Comparison of ENCODE assay signal across 14 cellular contexts in the genomic region with DNA sequence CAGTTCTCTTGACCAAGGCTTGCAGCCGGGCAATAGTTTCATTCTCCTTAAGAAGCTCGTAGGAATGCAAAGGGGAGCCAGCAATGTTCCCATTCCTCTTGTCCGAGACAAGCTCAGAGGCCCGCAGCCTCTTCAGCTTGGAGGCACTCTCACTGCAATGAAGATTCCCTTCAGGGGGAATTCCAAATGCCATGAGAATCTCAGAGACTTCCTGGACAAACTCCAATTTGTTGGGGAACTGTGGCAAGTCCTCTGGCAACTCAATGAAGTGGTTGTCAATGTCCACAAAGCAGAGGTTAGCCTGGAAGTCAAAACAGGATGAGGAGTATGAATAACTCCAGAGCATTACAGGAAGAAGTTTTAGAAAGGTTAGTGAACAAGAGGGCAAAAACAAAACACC.
DNase-seq lines count a peak whose midpoint lies in the region; ATAC-seq and TF ChIP-seq lines count a peak whose summit lies in the region.
"Had no signal": no experiment of that assay in that cellular context is flagged by ENCODE, and none has a peak within 500 bp of the region (broad histone marks: within the 10 kb centered on the region; RNA-seq: fewer than 3 reads in every experiment).

No MANE protein-coding gene starts in this region.

- H3K27me3 Mint-ChIP-seq in T-helper 17 cell = no peaks in the 10 kb centered on the region
- H3K27me3 Mint-ChIP-seq in progenitor cell of endocrine pancreas = no peaks in the 10 kb centered on the region
- no peaks in the 10 kb centered on the region for H3K27me3 Mint-ChIP-seq in H9 (ENCODE audit: low read depth)

- peak; percentile 82 for DNase-seq in EL
- DNase-seq in T-helper 17 cell = no peak
- DNase-seq in fibroblast of peridontal ligament (ENCODE audit: extremely low read depth) = peak; percentile 25
- no peak for DNase-seq in progenitor cell of endocrine pancreas (ENCODE audit: low spot score, unreplicated experiment)
- no peak for DNase-seq in H9
- no peak for DNase-seq in mesenteric fat pad (ENCODE audit: low spot score)
- DNase-seq in NCI-H2029 (lab: John Stamatoyannopoulos, UW) = no peak
- DNase-seq: activated T-cell treated with anti-CD3 and anti-CD28 coated beads, Interleukin-2, amount 50 U/mL, for 4 hours; amygdala; foreskin fibroblast; GOT3; NCI-H1105 treated with DMSO at 0.1 percent for 48 hours; SJCRH30 had no signal

- no peaks in the 10 kb centered on the region for H3K23me2 ChIP-seq in H9 (ENCODE audit: insufficient read length, low read depth, low read length, poor library complexity, severe bottlenecking)

- H3K4me3 Mint-ChIP-seq in T-helper 17 cell (no peak overlapping the region), progenitor cell of endocrine pancreas (ENCODE audit: low read depth) (no peak overlapping the region), H9 (no peak overlapping the region)
- H3K4me3 Mint-ChIP-seq: activated T-cell treated with anti-CD3 and anti-CD28 coated beads, Interleukin-2, amount 50 U/mL, for 4 hours had no signal

- ATAC-seq in T-helper 17 cell (no peak), HG03354 (IDR thresholded peaks at IDR 0.05; ENCODE audit: poor library complexity, severe bottlenecking, unreplicated experiment) (no peak)
- ATAC-seq: activated T-cell treated with anti-CD3 and anti-CD28 coated beads, Interleukin-2, amount 50 U/mL, for 4 hours had no signal

- H3K9me3 Mint-ChIP-seq in progenitor cell of endocrine pancreas (ENCODE audit: low read depth) = no peaks in the 10 kb centered on the region
- H3K9me3 Mint-ChIP-seq in H9 = no peaks in the 10 kb centered on the region
- H3K9me3 Mint-ChIP-seq: activated T-cell treated with anti-CD3 and anti-CD28 coated beads, Interleukin-2, amount 50 U/mL, for 4 hours had no signal

- H3K14ac ChIP-seq in H9 (ENCODE audit: insufficient read depth, low read length) = no peak overlapping the region

- peaks cover 2% of the 10 kb centered on the region for H3K79me1 ChIP-seq in H9 (ENCODE audit: insufficient read depth, low read depth, low read length, poor library complexity, severe bottlenecking)

- H3K4me1 ChIP-seq in H9 (ENCODE audit: insufficient read depth, low read length) = no peaks in the 10 kb centered on the region
- H3K4me1 ChIP-seq: SJCRH30 had no signal

- H3K9me3 ChIP-seq in T-helper 17 cell (ENCODE audit: control insufficient read depth, low read length, poor library complexity, severe bottlenecking) = no peaks in the 10 kb centered on the region
- no peaks in the 10 kb centered on the region for H3K9me3 ChIP-seq in H9 (ENCODE audit: control insufficient read depth, low read depth, low read length)
- H3K9me3 ChIP-seq: SJCRH30 had no signal

- no peak overlapping the region for H3K4ac ChIP-seq in H9 (ENCODE audit: low read depth, low read length)

- no peak overlapping the region for H2BK5ac ChIP-seq in H9 (ENCODE audit: insufficient read length, low read length)

- H4K5ac ChIP-seq in H9 (ENCODE audit: insufficient read length, low read depth, low read length) = no peak overlapping the region

- no peak overlapping the region for H3K56ac ChIP-seq in H9 (ENCODE audit: insufficient read length, low read depth, low read length)

- peaks cover 7% of the 10 kb centered on the region for H3K36me3 Mint-ChIP-seq in T-helper 17 cell (ENCODE audit: low read depth)
- H3K36me3 Mint-ChIP-seq in progenitor cell of endocrine pancreas (ENCODE audit: insufficient read depth) = peaks cover 36% of the 10 kb centered on the region
- H3K36me3 Mint-ChIP-seq in H9 (ENCODE audit: insufficient read depth in 1 of 3, low read depth in 3 of 3) = peaks cover 23 to 51% (median 50%) of the 10 kb centered on the region in 3 experiments; a peak in 6 of 7 replicates

- H2AFZ ChIP-seq in H9 (ENCODE audit: low read length) = no peak overlapping the region

- no peaks in the 10 kb centered on the region for H3K79me2 ChIP-seq in H9 (ENCODE audit: insufficient read depth, low read length)

- TF ChIP-seq CTCF in progenitor cell of endocrine pancreas (IDR thresholded peaks at IDR 0.05; ENCODE audit: unreplicated experiment) (no peak), H9 (conservative IDR thresholded peaks at IDR 0.05) (no peak)

- H2BK20ac ChIP-seq in H9 (ENCODE audit: low read depth, low read length, poor library complexity, severe bottlenecking) = no peak overlapping the region

- H3K4me1 Mint-ChIP-seq in T-helper 17 cell (peaks cover 4% of the 10 kb centered on the region), progenitor cell of endocrine pancreas (ENCODE audit: low read depth) (peaks cover 15% of the 10 kb centered on the region), H9 (no peaks in the 10 kb centered on the region)

- H3K4me2 ChIP-seq in H9 (ENCODE audit: insufficient read depth, insufficient read length, low read length) = no peak overlapping the region

- no peak overlapping the region for H3K18ac ChIP-seq in H9 (ENCODE audit: insufficient read length, low read depth, low read length)

- H2BK15ac ChIP-seq in H9 (ENCODE audit: low read depth, low read length) = no peak overlapping the region

- no peak overlapping the region for H4K91ac ChIP-seq in H9 (ENCODE audit: insufficient read length, low read depth, low read length)

- H3K27ac ChIP-seq in H9 (ENCODE audit: insufficient read length, low read depth, low read length) = no peak overlapping the region
- H3K27ac ChIP-seq: SJCRH30 had no signal

- H3K23ac ChIP-seq in H9 (ENCODE audit: insufficient read length, low read depth, low read length) = no peak overlapping the region

- H2AK5ac ChIP-seq in H9 (ENCODE audit: insufficient read length, low read length) = no peak overlapping the region

- H3K27ac Mint-ChIP-seq in T-helper 17 cell (peak overlapping the region; percentile 16), progenitor cell of endocrine pancreas (peak overlapping the region; percentile 15), H9 (0 out of 7 replicates have a peak overlapping the region, but pooled peaks of 1 of the 3 experiments have one; percentile 3)

- H4K8ac ChIP-seq in H9 (replicated peaks; ENCODE audit: insufficient read length, low read depth, low read length) = no peak overlapping the region

- H3K27me3 ChIP-seq in H9 (ENCODE audit: insufficient read depth, low read length) = no peaks in the 10 kb centered on the region
- H3K27me3 ChIP-seq: SJCRH30 had no signal

- H2BK120ac ChIP-seq in H9 (ENCODE audit: low read depth, low read length, poor library complexity, severe bottlenecking) = no peak overlapping the region

- WGBS in H9 (ENCODE audit: extremely low coverage, insufficient read length, low lambda C conversion rate) = no CpG with 5 or more reads among the region's 4 CpGs

- H3T11ph ChIP-seq in H9 (ENCODE audit: low read length) = no peak overlapping the region

- peaks cover 2% of the 10 kb centered on the region for H4K20me1 ChIP-seq in H9 (ENCODE audit: control insufficient read depth, insufficient read depth, insufficient read length)

- no peak overlapping the region for H2BK12ac ChIP-seq in H9 (ENCODE audit: insufficient read length, low read depth, low read length)

- no peak overlapping the region for H3K9ac ChIP-seq in H9 (ENCODE audit: extremely low read depth, insufficient read length, low read length)

Comparison
In these comparisons a context has a peak if more than half of its experiments do, and no peak if none do; other contexts are left out.
1. DNase-seq: peak in EL (single experiment) and fibroblast of peridontal ligament (single experiment); none in T-helper 17 cell (0 of 3), progenitor cell of endocrine pancreas (single experiment), H9 (single experiment), mesenteric fat pad (single experiment) and NCI-H2029 (single experiment).